1 cellular context compared by ENCODE assay signal in the genomic region with DNA sequence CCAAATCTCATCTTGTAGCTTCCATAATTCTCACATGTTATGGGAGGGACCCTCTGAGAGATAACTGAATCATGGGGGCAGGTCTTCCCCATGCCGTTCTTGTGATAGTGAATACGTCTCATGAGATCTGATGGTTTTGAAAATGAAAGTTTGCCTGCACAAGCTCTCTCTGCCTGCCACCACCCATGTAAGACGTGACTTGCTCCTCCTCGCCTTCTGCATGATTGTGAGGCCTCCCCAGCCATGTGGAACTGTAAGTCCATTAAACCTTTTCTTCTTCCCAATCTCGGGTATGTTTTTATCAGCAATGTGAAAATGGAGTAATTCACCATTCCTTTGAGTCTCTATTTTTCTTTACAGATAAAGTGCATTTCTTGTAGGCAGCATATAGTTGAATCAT.
TF ChIP-seq lines count a peak whose summit lies in the region.

No MANE protein-coding gene starts in this region.

TF ChIP-seq in HepG2, 621 proteins besides CTCF, POLR2A, EP300 and RAD21 (continued from another document):
- TF ChIP-seq ZNF431 (CRISPR knock-in tag; IDR thresholded peaks at IDR 0.05; ENCODE audit: borderline replicate concordance, low read depth) = peak; percentile 69; the same call in 1 of the 2 replicates
